9 cellular contexts compared by ENCODE assay signal in genomic region chr22:19719055-19719482, GRCh38. TPM values are rescaled to one million over a fixed set of nuclear protein-coding genes. Genes with fewer than 3 reads are reported as not detected.
DNase-seq lines count a peak whose midpoint lies in the region; ATAC-seq and TF ChIP-seq lines count a peak whose summit lies in the region.
"Had no signal": no experiment of that assay in that cellular context is flagged by ENCODE, and none has a peak within 500 bp of the region (broad histone marks: within the 10 kb centered on the region; RNA-seq: fewer than 3 reads in every experiment).

No MANE protein-coding gene starts in this region.

- ATAC-seq in activated naive CD8-positive, alpha-beta T cell treated with anti-CD3 and anti-CD28 coated beads, Interleukin-2, amount 50 U/mL, for 24 hours: no peak

- DNase-seq in activated T-cell treated with anti-CD3 and anti-CD28 coated beads, Interleukin-2, amount 50 U/mL, for 24 hours: no peak
- no peak for DNase-seq in activated T-cell treated with anti-CD3 and anti-CD28 coated beads, Interleukin-2, amount 50 U/mL, for 48 hours
- no peak for DNase-seq in activated naive CD8-positive, alpha-beta T cell treated with anti-CD3 and anti-CD28 coated beads, Interleukin-2, amount 50 U/mL, for 24 hours
- DNase-seq in left kidney (ENCODE audit: low read depth, low spot score) (peak; percentile 61), tibial nerve (ENCODE audit: low spot score in 2 of 2) (no peak), NCI-H1694 treated with DMSO at 0.1 percent for 48 hours (lab: John Stamatoyannopoulos, UW) (no peak), CD1c-positive myeloid dendritic cell (ENCODE audit: extremely low spot score) (no peak), SKM-1 treated with dmso at 0.1 percent for 144 hours (lab: John Stamatoyannopoulos, UW; ENCODE audit: unreplicated experiment) (no peak)

- peaks cover 0 to 42% of the 10 kb centered on the region in 2 donors for H3K27me3 ChIP-seq in tibial nerve

- peaks cover 0 to 51% (median 20%) of the 10 kb centered on the region in 4 donors for H3K4me1 ChIP-seq in tibial nerve

- H3K9me3 ChIP-seq in tibial nerve: no peaks in the 10 kb centered on the region

- TF ChIP-seq EP300 in tibial nerve (IDR thresholded peaks at IDR 0.05): no peak

- peaks cover 63% of the 10 kb centered on the region for H3K27me3 Mint-ChIP-seq in activated T-cell treated with anti-CD3 and anti-CD28 coated beads, Interleukin-2, amount 50 U/mL, for 24 hours
- peaks cover 42% of the 10 kb centered on the region for H3K27me3 Mint-ChIP-seq in activated naive CD8-positive, alpha-beta T cell treated with anti-CD3 and anti-CD28 coated beads, Interleukin-2, amount 50 U/mL, for 24 hours

- no peak for TF ChIP-seq POLR2A in tibial nerve (IDR thresholded peaks at IDR 0.05)

- 42 to 70% methylated on average over 8 to 17 of the region's 31 CpGs for WGBS in tibial nerve, 2 donors

- H3K4me1 Mint-ChIP-seq in activated T-cell treated with anti-CD3 and anti-CD28 coated beads, Interleukin-2, amount 50 U/mL, for 24 hours (ENCODE audit: low read depth): peaks cover 18% of the 10 kb centered on the region
- H3K4me1 Mint-ChIP-seq in activated naive CD8-positive, alpha-beta T cell treated with anti-CD3 and anti-CD28 coated beads, Interleukin-2, amount 50 U/mL, for 24 hours: peaks cover 9% of the 10 kb centered on the region

- H3K36me3 ChIP-seq in tibial nerve: peaks cover 0 to 26% (median 0%) of the 10 kb centered on the region in 3 donors

- H3K4me3 ChIP-seq in tibial nerve: peak overlapping the region in 3 of 4 donors; percentile 36 to 64 (median 56)

- peak overlapping the region in 1 of 4 donors; percentile 68 for H3K27ac ChIP-seq in tibial nerve

- no peaks in the 10 kb centered on the region for H3K9me3 Mint-ChIP-seq in activated T-cell treated with anti-CD3 and anti-CD28 coated beads, Interleukin-2, amount 50 U/mL, for 24 hours
- H3K9me3 Mint-ChIP-seq in activated naive CD8-positive, alpha-beta T cell treated with anti-CD3 and anti-CD28 coated beads, Interleukin-2, amount 50 U/mL, for 24 hours: no peaks in the 10 kb centered on the region

- no peak for TF ChIP-seq CTCF in tibial nerve (IDR thresholded peaks at IDR 0.05)

- H3K4me3 Mint-ChIP-seq in activated T-cell treated with anti-CD3 and anti-CD28 coated beads, Interleukin-2, amount 50 U/mL, for 24 hours: peak overlapping the region; percentile 41
- peak overlapping the region; percentile 57 for H3K4me3 Mint-ChIP-seq in activated naive CD8-positive, alpha-beta T cell treated with anti-CD3 and anti-CD28 coated beads, Interleukin-2, amount 50 U/mL, for 24 hours

- H3K27ac Mint-ChIP-seq in activated T-cell treated with anti-CD3 and anti-CD28 coated beads, Interleukin-2, amount 50 U/mL, for 24 hours: no peak overlapping the region
- no peak overlapping the region for H3K27ac Mint-ChIP-seq in activated naive CD8-positive, alpha-beta T cell treated with anti-CD3 and anti-CD28 coated beads, Interleukin-2, amount 50 U/mL, for 24 hours

- H3K36me3 Mint-ChIP-seq in activated T-cell treated with anti-CD3 and anti-CD28 coated beads, Interleukin-2, amount 50 U/mL, for 24 hours (ENCODE audit: low read depth): no peaks in the 10 kb centered on the region
- no peaks in the 10 kb centered on the region for H3K36me3 Mint-ChIP-seq in activated naive CD8-positive, alpha-beta T cell treated with anti-CD3 and anti-CD28 coated beads, Interleukin-2, amount 50 U/mL, for 24 hours (ENCODE audit: low read depth)

RNA-seq across cellular contexts. Expression of gene GP1BB, which starts 4.3 kb away (rescaled TPM):
- 1 to 10 TPM; 3.3 to 5.9 (median 4.7) TPM for total RNA-seq in tibial nerve
- total RNA-seq: T-helper 1 cell treated with Interleukin-12 subunit alpha and Interleukin-12 subunit beta and Interleukin-4 antibody, amounts not matched to agents 30 ng/mL and 1 ng/mL, for 36 hours had no signal

RNA-seq across cellular contexts. Expression of gene SEPTIN5, which starts 4.8 kb away (rescaled TPM):
- total RNA-seq in tibial nerve: 10 to 100 TPM; 11.4 to 29.1 (median 25.2) TPM
- total RNA-seq: T-helper 1 cell treated with Interleukin-12 subunit alpha and Interleukin-12 subunit beta and Interleukin-4 antibody, amounts not matched to agents 30 ng/mL and 1 ng/mL, for 36 hours had no signal

RNA-seq across cellular contexts. Expression of gene TBX1, which starts 41.5 kb away (rescaled TPM):
- 1 to 10 TPM in 3 of 4 donors, under 1 TPM in 1; 0.42 to 3.6 (median 2.6) TPM for total RNA-seq in tibial nerve
- total RNA-seq: T-helper 1 cell treated with Interleukin-12 subunit alpha and Interleukin-12 subunit beta and Interleukin-4 antibody, amounts not matched to agents 30 ng/mL and 1 ng/mL, for 36 hours had no signal
